In the genomic region with DNA sequence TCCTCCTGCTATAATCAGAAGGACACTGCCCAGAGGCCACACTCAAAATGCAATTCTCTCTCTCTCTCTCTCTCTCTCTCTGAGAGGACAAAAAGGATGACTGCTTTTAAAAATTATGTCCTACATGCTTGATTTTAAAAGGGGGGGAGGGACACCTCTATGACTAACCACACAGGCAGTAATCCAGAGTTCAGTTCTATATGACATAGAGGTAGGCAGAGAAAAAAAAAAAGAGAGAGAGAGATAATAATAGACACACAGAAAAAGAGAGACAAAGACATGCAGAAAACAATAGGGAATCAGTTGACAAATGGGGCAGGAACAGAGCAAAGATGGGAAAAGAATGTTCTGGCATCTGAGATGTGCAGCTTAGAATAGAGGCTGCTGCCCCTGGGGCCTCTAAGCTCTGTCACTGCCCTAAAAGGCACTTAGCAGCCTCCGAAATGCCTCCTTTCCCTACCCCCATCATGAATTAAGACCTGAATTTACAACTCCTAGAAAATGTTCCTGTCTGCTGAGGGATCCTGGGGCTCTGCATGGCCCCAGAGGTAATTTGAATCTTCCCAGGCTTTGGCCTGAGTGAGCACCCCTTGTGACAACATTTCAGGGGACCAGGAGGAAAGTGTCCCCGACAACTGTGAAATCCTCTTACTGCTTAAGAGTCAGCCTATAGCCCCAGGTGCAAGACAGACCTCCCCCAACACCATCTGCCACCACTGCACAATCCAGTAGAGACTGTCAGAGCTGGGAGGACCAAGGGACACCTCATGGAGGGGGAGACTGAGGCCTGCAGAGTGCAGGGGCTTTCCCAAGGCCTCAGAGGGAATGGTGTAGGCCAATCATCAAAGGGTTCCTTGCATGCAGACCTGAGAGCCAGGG, we compare ENCODE assay signal across 10 cellular contexts. TPM values are rescaled to one million over a fixed set of nuclear protein-coding genes. Genes with fewer than 3 reads are reported as not detected.
DNase-seq lines count a peak whose midpoint lies in the region; ATAC-seq and TF ChIP-seq lines count a peak whose summit lies in the region.
"Had no signal": no experiment of that assay in that cellular context is flagged by ENCODE, and none has a peak within 500 bp of the region (broad histone marks: within the 10 kb centered on the region; RNA-seq: fewer than 3 reads in every experiment).

No MANE protein-coding gene starts in this region.

- no peak for DNase-seq in activated naive CD8-positive, alpha-beta T cell treated with anti-CD3 and anti-CD28 coated beads, Interleukin-2, amount 10 ng/mL, durations not matched to agents 7 days and 5 days
- DNase-seq in activated naive CD8-positive, alpha-beta T cell treated with anti-CD3 and anti-CD28 coated beads, Interleukin-2, amount 50 U/mL, for 24 hours: no peak
- no peak for DNase-seq in coronary artery (ENCODE audit: low spot score)
- DNase-seq in uterus: no peak
- no peak for DNase-seq in stimulated activated naive B cell treated with anti-CD40 and anti-IgM and Interleukin-4, amounts not matched to agents 10 μg/mL and 1 μg/mL and 100 μg/mL, for 72 hours

- H3K9me3 Mint-ChIP-seq in activated naive CD8-positive, alpha-beta T cell treated with anti-CD3 and anti-CD28 coated beads, Interleukin-2, amount 10 ng/mL, durations not matched to agents 7 days and 5 days: no peaks in the 10 kb centered on the region
- no peaks in the 10 kb centered on the region for H3K9me3 Mint-ChIP-seq in activated naive CD8-positive, alpha-beta T cell treated with anti-CD3 and anti-CD28 coated beads, Interleukin-2, amount 50 U/mL, for 24 hours
- no peaks in the 10 kb centered on the region for H3K9me3 Mint-ChIP-seq in stimulated activated naive B cell treated with anti-CD40 and anti-IgM and Interleukin-4, amounts not matched to agents 10 μg/mL and 1 μg/mL and 100 μg/mL, for 72 hours

- TF ChIP-seq CTCF in coronary artery (IDR thresholded peaks at IDR 0.05) (no peak), uterus (IDR thresholded peaks at IDR 0.05) (no peak)

- POLR2A ChIA-PET in activated naive CD8-positive, alpha-beta T cell treated with anti-CD3 and anti-CD28 coated beads, Interleukin-2, amount 10 ng/mL, durations not matched to agents 7 days and 5 days (lab: Charles Lee): interaction anchor here (1.8 kb wide), 1 partner anchor 218 kb away, joined by 14 read pairs; a partner anchor contains a TSS

- TF ChIP-seq POLR2A in uterus (IDR thresholded peaks at IDR 0.05): no peak

- H3K4me1 Mint-ChIP-seq in activated naive CD8-positive, alpha-beta T cell treated with anti-CD3 and anti-CD28 coated beads, Interleukin-2, amount 10 ng/mL, durations not matched to agents 7 days and 5 days: peaks cover 17% of the 10 kb centered on the region
- H3K4me1 Mint-ChIP-seq in activated naive CD8-positive, alpha-beta T cell treated with anti-CD3 and anti-CD28 coated beads, Interleukin-2, amount 50 U/mL, for 24 hours: peaks cover 13% of the 10 kb centered on the region
- peaks cover 27 to 38% of the 10 kb centered on the region in 2 donors for H3K4me1 Mint-ChIP-seq in stimulated activated naive B cell treated with anti-CD40 and anti-IgM and Interleukin-4, amounts not matched to agents 10 μg/mL and 1 μg/mL and 100 μg/mL, for 72 hours

- no peaks in the 10 kb centered on the region for H3K36me3 Mint-ChIP-seq in activated naive CD8-positive, alpha-beta T cell treated with anti-CD3 and anti-CD28 coated beads, Interleukin-2, amount 10 ng/mL, durations not matched to agents 7 days and 5 days
- no peaks in the 10 kb centered on the region for H3K36me3 Mint-ChIP-seq in activated naive CD8-positive, alpha-beta T cell treated with anti-CD3 and anti-CD28 coated beads, Interleukin-2, amount 50 U/mL, for 24 hours (ENCODE audit: low read depth)
- H3K36me3 Mint-ChIP-seq in stimulated activated naive B cell treated with anti-CD40 and anti-IgM and Interleukin-4, amounts not matched to agents 10 μg/mL and 1 μg/mL and 100 μg/mL, for 72 hours: no peaks in the 10 kb centered on the region

- ATAC-seq in activated naive CD8-positive, alpha-beta T cell treated with anti-CD3 and anti-CD28 coated beads, Interleukin-2, amount 10 ng/mL, durations not matched to agents 7 days and 5 days (ENCODE audit: low read depth): no peak
- ATAC-seq in activated naive CD8-positive, alpha-beta T cell treated with anti-CD3 and anti-CD28 coated beads, Interleukin-2, amount 50 U/mL, for 24 hours: no peak
- ATAC-seq in stimulated activated naive B cell treated with anti-CD40 and anti-IgM and Interleukin-4, amounts not matched to agents 10 μg/mL and 1 μg/mL and 100 μg/mL, for 72 hours (replicated peaks): no peak
- no peak for ATAC-seq in HG03025 (IDR thresholded peaks at IDR 0.05; ENCODE audit: low FRiP score, unreplicated experiment)
- no peak for ATAC-seq in HG03460 (IDR thresholded peaks at IDR 0.05; ENCODE audit: unreplicated experiment)

- H3K27me3 ChIP-seq in muscle layer of duodenum (ENCODE audit: low read depth, low read length): no peaks in the 10 kb centered on the region
- no peaks in the 10 kb centered on the region for H3K27me3 ChIP-seq in uterus

- H3K36me3 ChIP-seq in muscle layer of duodenum (ENCODE audit: control insufficient read depth in 1 of 2, insufficient read depth in 2 of 2, low read length in 2 of 2) (no peaks in the 10 kb centered on the region), uterus (no peaks in the 10 kb centered on the region)

- H3K27ac Mint-ChIP-seq in activated naive CD8-positive, alpha-beta T cell treated with anti-CD3 and anti-CD28 coated beads, Interleukin-2, amount 10 ng/mL, durations not matched to agents 7 days and 5 days: peak overlapping the region; percentile 80
- no peak overlapping the region for H3K27ac Mint-ChIP-seq in activated naive CD8-positive, alpha-beta T cell treated with anti-CD3 and anti-CD28 coated beads, Interleukin-2, amount 50 U/mL, for 24 hours
- no peak overlapping the region for H3K27ac Mint-ChIP-seq in stimulated activated naive B cell treated with anti-CD40 and anti-IgM and Interleukin-4, amounts not matched to agents 10 μg/mL and 1 μg/mL and 100 μg/mL, for 72 hours

- H3K9me3 ChIP-seq in muscle layer of duodenum (ENCODE audit: control insufficient read depth in 1 of 2, low read length in 2 of 2) (no peaks in the 10 kb centered on the region), uterus (no peaks in the 10 kb centered on the region)

- H3K4me1 ChIP-seq in muscle layer of duodenum (ENCODE audit: control insufficient read depth in 1 of 2, insufficient read depth in 2 of 2, low read length in 2 of 2) (peaks cover 6 to 41% of the 10 kb centered on the region in 2 donors), uterus (peaks cover 5 to 22% of the 10 kb centered on the region in 2 donors)
- H3K4me1 ChIP-seq: parathyroid adenoma had no signal

- no peak overlapping the region for H3K4me3 Mint-ChIP-seq in activated naive CD8-positive, alpha-beta T cell treated with anti-CD3 and anti-CD28 coated beads, Interleukin-2, amount 10 ng/mL, durations not matched to agents 7 days and 5 days
- H3K4me3 Mint-ChIP-seq in activated naive CD8-positive, alpha-beta T cell treated with anti-CD3 and anti-CD28 coated beads, Interleukin-2, amount 50 U/mL, for 24 hours: no peak overlapping the region
- H3K4me3 Mint-ChIP-seq in stimulated activated naive B cell treated with anti-CD40 and anti-IgM and Interleukin-4, amounts not matched to agents 10 μg/mL and 1 μg/mL and 100 μg/mL, for 72 hours: no peak overlapping the region

- H3K4me3 ChIP-seq in coronary artery (peak overlapping the region; percentile 8), muscle layer of duodenum (ENCODE audit: low read depth in 1 of 2, low read length in 2 of 2) (peak overlapping the region in 1 of 2 donors; percentile 27), uterus (no peak overlapping the region)

- H3K27me3 Mint-ChIP-seq in activated naive CD8-positive, alpha-beta T cell treated with anti-CD3 and anti-CD28 coated beads, Interleukin-2, amount 10 ng/mL, durations not matched to agents 7 days and 5 days: peaks cover 4% of the 10 kb centered on the region
- H3K27me3 Mint-ChIP-seq in activated naive CD8-positive, alpha-beta T cell treated with anti-CD3 and anti-CD28 coated beads, Interleukin-2, amount 50 U/mL, for 24 hours: no peaks in the 10 kb centered on the region
- no peaks in the 10 kb centered on the region for H3K27me3 Mint-ChIP-seq in stimulated activated naive B cell treated with anti-CD40 and anti-IgM and Interleukin-4, amounts not matched to agents 10 μg/mL and 1 μg/mL and 100 μg/mL, for 72 hours

- intact Hi-C loops in uterus (cut with DNase I; ENCODE audit: low total_unique reads): loop anchor here (5.0 kb wide), 1 partner anchor 143 kb away; no protein-coding TSS in a partner anchor

- H3K27ac ChIP-seq in coronary artery (peak overlapping the region; percentile 85 to 86), muscle layer of duodenum (ENCODE audit: low read length) (peak overlapping the region; percentile 50), uterus (peak overlapping the region; percentile 78 to 82)
- H3K27ac ChIP-seq: C4-2B had no signal

RNA-seq across cellular contexts. Expression of a gene that starts 24.7 kb away (rescaled TPM):
- 10 to 100 TPM; 38.5 to 39.7 TPM for total RNA-seq in activated naive CD8-positive, alpha-beta T cell treated with anti-CD3 and anti-CD28 coated beads, Interleukin-2, amount 10 ng/mL, durations not matched to agents 7 days and 5 days
- 10 to 100 TPM; 22.6 to 71.2 (median 31.5) TPM for total RNA-seq in uterus

RNA-seq across cellular contexts. Expression of a gene that starts 28.7 kb away (rescaled TPM):
- 100 to 1,000 TPM; 121 to 122 TPM for total RNA-seq in activated naive CD8-positive, alpha-beta T cell treated with anti-CD3 and anti-CD28 coated beads, Interleukin-2, amount 10 ng/mL, durations not matched to agents 7 days and 5 days
- 10 to 100 TPM in 3 of 4 donors, 1 to 10 TPM in 1; 9.7 to 63.0 (median 36.2) TPM for total RNA-seq in uterus
